Comparison of ENCODE assay signal across 19 cellular contexts in genomic region chr9:109681301-109681700, GRCh38.
DNase-seq lines count a peak whose midpoint lies in the region; ATAC-seq and TF ChIP-seq lines count a peak whose summit lies in the region.
"Had no signal": no experiment of that assay in that cellular context is flagged by ENCODE, and none has a peak within 500 bp of the region (broad histone marks: within the 10 kb centered on the region; RNA-seq: fewer than 3 reads in every experiment).

No MANE protein-coding gene starts in this region.

- H3K9me3 ChIP-seq in HEK293 (ENCODE audit: control insufficient read depth, insufficient read depth, low read depth, low read length) = no peaks in the 10 kb centered on the region
- H3K9me3 ChIP-seq in neural progenitor cell (ENCODE audit: low read depth) = no peaks in the 10 kb centered on the region
- H3K9me3 ChIP-seq: Caco-2 had no signal

- TF ChIP-seq CTCF in HEK293 (tag by site-specific recombination; IDR thresholded peaks at IDR 0.05) (no peak), WTC11 (IDR thresholded peaks at IDR 0.05) (no peak), neural progenitor cell (IDR thresholded peaks at IDR 0.05) (no peak), mesothelial cell of epicardium (IDR thresholded peaks at IDR 0.05; ENCODE audit: unreplicated experiment) (no peak), chondrocyte (IDR thresholded peaks at IDR 0.05) (no peak)

- H3K27ac Mint-ChIP-seq in WTC11 = no peak overlapping the region
- no peak overlapping the region for H3K27ac Mint-ChIP-seq in neural progenitor cell
- no peak overlapping the region for H3K27ac Mint-ChIP-seq in mesothelial cell of epicardium
- no peak overlapping the region for H3K27ac Mint-ChIP-seq in chondrocyte (ENCODE audit: unreplicated experiment)
- H3K27ac Mint-ChIP-seq: B cell; CD4-positive, CD25-positive, alpha-beta regulatory T cell; CD8-positive, alpha-beta T cell; HFFc6 had no signal

- DNase-seq in NCI-H748 (lab: John Stamatoyannopoulos, UW; ENCODE audit: unreplicated experiment) (peak; percentile 41), NCI-H748 treated with DMSO at 0.1 percent for 48 hours (lab: John Stamatoyannopoulos, UW) (no peak), WTC11 (ENCODE audit: low spot score) (no peak), neural progenitor cell (ENCODE audit: low spot score) (peak; percentile 33), mesothelial cell of epicardium (ENCODE audit: low spot score in 2 of 2, unreplicated experiment in 2 of 2) (no peak), dermis blood vessel endothelial cell (no peak), chondrocyte (ENCODE audit: low spot score) (no peak)
- DNase-seq: Caco-2; CD4-positive, CD25-positive, alpha-beta regulatory T cell; CD8-positive, alpha-beta T cell; DMS153; DND-41; H9; HFFc6 had no signal

- H4K20me1 ChIP-seq in neural progenitor cell (ENCODE audit: low read depth) = no peaks in the 10 kb centered on the region
- H4K20me1 ChIP-seq: BLaER1 had no signal

- H3K36me3 ChIP-seq in HEK293 (ENCODE audit: control insufficient read depth in 2 of 2, insufficient read depth in 1 of 2, low read length in 2 of 2) (no peaks in the 10 kb centered on the region), neural progenitor cell (no peaks in the 10 kb centered on the region)
- H3K36me3 ChIP-seq: BLaER1 had no signal

- H3K4me1 ChIP-seq in HEK293 (ENCODE audit: control insufficient read depth, insufficient read depth, low read length) (peaks cover 10% of the 10 kb centered on the region), neural progenitor cell (peaks cover 8% of the 10 kb centered on the region)
- H3K4me1 ChIP-seq: BLaER1, Caco-2 had no signal

- POLR2A ChIA-PET in HEK293 (lab: Yijun Ruan, JAX) = interaction anchor here (0.6 kb wide), 1 partner anchor 8 kb away, joined by 3 read pairs; no protein-coding TSS in a partner anchor
- POLR2A ChIA-PET in WTC11 (lab: Charles Lee) = no interaction called here

- no peak overlapping the region for H3K4me2 ChIP-seq in neural progenitor cell
- H3K4me2 ChIP-seq: BLaER1 had no signal

- peaks cover 3% of the 10 kb centered on the region for H3K27me3 Mint-ChIP-seq in WTC11 (ENCODE audit: low read depth)
- H3K27me3 Mint-ChIP-seq in neural progenitor cell (ENCODE audit: insufficient read depth, low read depth) = peaks cover 3% of the 10 kb centered on the region
- peaks cover 7% of the 10 kb centered on the region for H3K27me3 Mint-ChIP-seq in mesothelial cell of epicardium (ENCODE audit: low read depth)
- peaks cover 3% of the 10 kb centered on the region for H3K27me3 Mint-ChIP-seq in chondrocyte (ENCODE audit: low read depth)

- no peak overlapping the region for H3K9ac ChIP-seq in neural progenitor cell
- H3K9ac ChIP-seq: BLaER1 had no signal

- no peaks in the 10 kb centered on the region for H3K27me3 ChIP-seq in neural progenitor cell
- H3K27me3 ChIP-seq: BLaER1 had no signal

- no peaks in the 10 kb centered on the region for H3F3A ChIP-seq in neural progenitor cell (ENCODE audit: low read depth)

- peaks cover 13% of the 10 kb centered on the region for H3K9me3 Mint-ChIP-seq in WTC11
- H3K9me3 Mint-ChIP-seq in neural progenitor cell = peaks cover 5% of the 10 kb centered on the region
- peaks cover 12% of the 10 kb centered on the region for H3K9me3 Mint-ChIP-seq in mesothelial cell of epicardium
- H3K9me3 Mint-ChIP-seq in chondrocyte (ENCODE audit: low read depth) = peaks cover 13% of the 10 kb centered on the region
- H3K9me3 Mint-ChIP-seq: CD8-positive, alpha-beta T cell; HFFc6 had no signal

- H2AFZ ChIP-seq in neural progenitor cell (replicated peaks) = no peak overlapping the region

- no peaks in the 10 kb centered on the region for H3K79me2 ChIP-seq in neural progenitor cell (ENCODE audit: low read depth)

- CTCF ChIA-PET in HEK293 (lab: Yijun Ruan, JAX) (interaction anchor here (0.6 to 1.1 kb wide), 4 partner anchors 14 to 486 kb away, joined by 3 to 4 read pairs (median 3); no protein-coding TSS in a partner anchor), WTC11 (lab: Charles Lee) (no interaction called here)

- H3K36me3 Mint-ChIP-seq in WTC11 (no peaks in the 10 kb centered on the region), neural progenitor cell (no peaks in the 10 kb centered on the region), mesothelial cell of epicardium (no peaks in the 10 kb centered on the region), chondrocyte (ENCODE audit: low read depth) (no peaks in the 10 kb centered on the region)
- H3K36me3 Mint-ChIP-seq: CD4-positive, CD25-positive, alpha-beta regulatory T cell; CD8-positive, alpha-beta T cell had no signal

- H3K4me3 ChIP-seq in HEK293 (ENCODE audit: low read depth, low read length) = no peak overlapping the region
- no peak overlapping the region for H3K4me3 ChIP-seq in neural progenitor cell
- H3K4me3 ChIP-seq: BLaER1 had no signal

- H3K4me3 Mint-ChIP-seq in WTC11 (no peak overlapping the region), neural progenitor cell (no peak overlapping the region), mesothelial cell of epicardium (no peak overlapping the region), chondrocyte (ENCODE audit: unreplicated experiment) (no peak overlapping the region)
- H3K4me3 Mint-ChIP-seq: B cell; CD4-positive, CD25-positive, alpha-beta regulatory T cell; CD8-positive, alpha-beta T cell; H9; HFFc6 had no signal

- ATAC-seq in WTC11 = peak; percentile 78
- ATAC-seq: CD8-positive, alpha-beta T cell; HCT116 had no signal

- no peak overlapping the region for H3K27ac ChIP-seq in HEK293 (ENCODE audit: extremely low read depth, low read depth, low read length)
- no peak overlapping the region for H3K27ac ChIP-seq in neural progenitor cell
- H3K27ac ChIP-seq: BLaER1, C4-2B had no signal

- H3K4me1 Mint-ChIP-seq in WTC11 (peaks cover 16% of the 10 kb centered on the region), neural progenitor cell (peaks cover 3% of the 10 kb centered on the region), mesothelial cell of epicardium (no peaks in the 10 kb centered on the region), chondrocyte (ENCODE audit: low read depth) (no peaks in the 10 kb centered on the region)
- H3K4me1 Mint-ChIP-seq: B cell; CD4-positive, CD25-positive, alpha-beta regulatory T cell had no signal

TF ChIP-seq in HEK293, 187 proteins besides CTCF, POLR2A, EP300 and RAD21:
- TF ChIP-seq TRIM28 (IDR thresholded peaks at IDR 0.05; ENCODE audit: borderline replicate concordance, low read length) (0 out of 2 replicates have a peak, but pooled peaks have one; percentile 36), TCF7L2 (IDR thresholded peaks at IDR 0.05; ENCODE audit: borderline replicate concordance, low read depth, low read length) (no peak), SETDB1 (IDR thresholded peaks at IDR 0.05; ENCODE audit: insufficient read length, low read length) (peak; percentile 47)

TF ChIP-seq in WTC11, 78 proteins besides CTCF, POLR2A, EP300 and RAD21 (continues in another document):
- TF ChIP-seq ZNF317 (CRISPR knock-in tag; IDR thresholded peaks at IDR 0.05; ENCODE audit: borderline replicate concordance, low read depth) (no peak), ZSCAN18 (CRISPR knock-in tag; IDR thresholded peaks at IDR 0.05) (no peak), TEAD1 (CRISPR knock-in tag; IDR thresholded peaks at IDR 0.05) (no peak), FOXK1 (CRISPR knock-in tag; IDR thresholded peaks at IDR 0.05) (no peak), TP53 (CRISPR knock-in tag; IDR thresholded peaks at IDR 0.05) (no peak), ATF3 (CRISPR knock-in tag; conservative IDR thresholded peaks at IDR 0.05) (no peak), HMGA2 (CRISPR knock-in tag; IDR thresholded peaks at IDR 0.05) (no peak), HMGXB4 (CRISPR knock-in tag; IDR thresholded peaks at IDR 0.05) (no peak), FOXP1 (CRISPR knock-in tag; IDR thresholded peaks at IDR 0.05; ENCODE audit: borderline replicate concordance) (no peak), GTF2I (CRISPR knock-in tag; conservative IDR thresholded peaks at IDR 0.05) (no peak), IRF1 (CRISPR knock-in tag; IDR thresholded peaks at IDR 0.05) (no peak), PRRX2 (CRISPR knock-in tag; IDR thresholded peaks at IDR 0.05) (no peak)

Comparison
In these comparisons a context has a peak if more than half of its experiments do, and no peak if none do; other contexts are left out.
1. DNase-seq: peak in NCI-H748 (single experiment) and neural progenitor cell (single experiment); none in NCI-H748 treated with DMSO at 0.1 percent for 48 hours (single experiment), WTC11 (single experiment), mesothelial cell of epicardium (0 of 2), dermis blood vessel endothelial cell (single experiment) and chondrocyte (single experiment).